ENCODE assay signal across 33 cellular contexts in the genomic region with DNA sequence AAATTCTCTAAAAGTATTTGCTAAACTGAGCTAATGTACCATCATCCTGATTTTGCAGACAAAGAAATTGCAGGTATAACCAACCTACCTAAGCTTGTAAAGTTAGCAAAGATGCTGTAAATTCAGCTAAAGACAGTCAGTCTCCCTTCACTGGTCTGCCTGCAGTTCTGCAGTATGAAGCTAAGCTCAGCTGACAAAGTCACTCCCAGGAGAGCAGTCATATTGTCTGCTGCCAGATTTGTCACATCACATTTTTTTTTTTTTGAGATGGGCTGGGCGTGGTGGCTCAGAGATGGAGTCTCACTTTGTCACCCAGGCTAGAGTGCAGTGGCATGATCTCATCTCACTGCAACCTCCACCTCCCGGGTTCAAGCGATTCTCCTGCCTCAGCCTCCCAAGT. TPM values are rescaled to one million over a fixed set of nuclear protein-coding genes. Genes with fewer than 3 reads are reported as not detected.
DNase-seq lines count a peak whose midpoint lies in the region; ATAC-seq, FAIRE-seq and TF ChIP-seq lines count a peak whose summit lies in the region.
"Had no signal": no experiment of that assay in that cellular context is flagged by ENCODE, and none has a peak within 500 bp of the region (broad histone marks: within the 10 kb centered on the region; RNA-seq: fewer than 3 reads in every experiment).

No MANE protein-coding gene starts in this region.

- no TSS peak for BruUV-seq in K562 (replicated peaks; lab: Mats Ljungman, UMichigan)

- in situ Hi-C loops in K562 (cut with MboI): no loop called here

- no peak for TF ChIP-seq EP300 in K562 (IDR thresholded peaks at IDR 0.05; ENCODE audit: low read length)

- FAIRE-seq in K562 (lab: Jason Lieb, UNC): no peak
- FAIRE-seq in HTR-8/SVneo (lab: Jason Lieb, UNC): no peak
- FAIRE-seq: A549, colon, G401.6, H1, TTC549 had no signal

- no peaks in the 10 kb centered on the region for H3K36me3 ChIP-seq in K562 (ENCODE audit: control insufficient read depth, insufficient read depth, low read length)
- H3K36me3 ChIP-seq: left ventricle myocardium inferior, neutrophil, prostate gland, sigmoid colon, vagina had no signal

- no peak for TF ChIP-seq POLR2A in K562 (conservative IDR thresholded peaks at IDR 0.05)

- no peak overlapping the region for H3K4me2 ChIP-seq in K562 (ENCODE audit: insufficient read depth, low read length)
- H3K4me2 ChIP-seq: A549 had no signal

- H3K9ac ChIP-seq in K562 (ENCODE audit: insufficient read depth in 1 of 2, low read depth in 2 of 2, low read length in 2 of 2): no peak overlapping the region

- H4K20me1 ChIP-seq in K562 (replicated peaks; ENCODE audit: control insufficient read depth, insufficient read depth, low read length): no peaks in the 10 kb centered on the region

- intact Hi-C loops in K562 (cut with micrococcal nuclease) (no loop called here), left colon (cut with DNase I, micrococcal nuclease) (no loop called here)

- no peak overlapping the region for H3K27ac ChIP-seq in K562 (ENCODE audit: extremely low read depth, low read depth, low read length)
- H3K27ac ChIP-seq: left ventricle myocardium inferior, neutrophil, sigmoid colon, testis, vagina had no signal

- TF ChIP-seq RAD21 in K562 (CRISPR knock-in tag; conservative IDR thresholded peaks at IDR 0.05 in 1 of 2, IDR thresholded peaks at IDR 0.05 in 1 of 2): no peak

- no peaks in the 10 kb centered on the region for H3K27me3 ChIP-seq in K562 (ENCODE audit: control insufficient read depth in 2 of 2, insufficient read depth in 2 of 2, low read length in 2 of 2)
- H3K27me3 ChIP-seq: neutrophil, sigmoid colon, testis, vagina had no signal

- no peak overlapping the region for H2AFZ ChIP-seq in K562 (ENCODE audit: low read depth, low read length)

- no peaks in the 10 kb centered on the region for H3K79me2 ChIP-seq in K562 (ENCODE audit: control insufficient read depth, insufficient read depth, low read length)

- no peak for TF ChIP-seq CTCF in K562 (IDR thresholded peaks at IDR 0.05 in 2 of 3, conservative IDR thresholded peaks at IDR 0.05 in 1 of 3; ENCODE audit: insufficient read depth in 2 of 3, low read depth in 1 of 3, low read length in 3 of 3)

- WGBS in K562 (ENCODE audit: insufficient coverage, low coverage, missing lambda C conversion rate): 80% methylated on average over 3 of the region's 3 CpGs

- peaks cover 3 to 14% of the 10 kb centered on the region in 2 experiments; a peak in 3 of 5 replicates for H3K4me1 ChIP-seq in K562 (replicated peaks in 1 of 2; ENCODE audit: control insufficient read depth in 2 of 2, insufficient read depth in 2 of 2, low read length in 2 of 2)
- H3K4me1 ChIP-seq: left ventricle myocardium inferior, prostate gland, sigmoid colon, testis, vagina had no signal

- CTCF ChIA-PET in K562 (lab: Yijun Ruan, JAX; ENCODE audit: low intra/inter-chr PET ratio): interaction anchor here (0.6 kb wide), 1 partner anchor 8 kb away, joined by 3 read pairs; no protein-coding TSS in a partner anchor

- peak; percentile 29 for ATAC-seq in K562
- peak; percentile 53 for ATAC-seq in left colon
- ATAC-seq: activated CD4-positive, CD25-positive, alpha-beta regulatory T cell treated with anti-CD3 and anti-CD28 coated beads, Interleukin-2, amount 50 U/mL, for 24 hours; activated naive CD4-positive, alpha-beta T cell treated with anti-CD3 and anti-CD28 coated beads, Interleukin-2, amount 50 U/mL, for 72 hours; effector memory CD8-positive, alpha-beta T cell had no signal

- no peak overlapping the region for H3K4me3 ChIP-seq in K562
- H3K4me3 ChIP-seq: A549, left ventricle myocardium inferior, prostate gland, sigmoid colon, testis, vagina had no signal

- POLR2A ChIA-PET in K562 (lab: Yijun Ruan, JAX): interaction anchor here (0.7 to 18.5 kb wide), 5 partner anchors 7 to 62 kb away, joined by 3 to 318 read pairs (median 4); a partner anchor contains a TSS

- DNase-seq in NCI-H82 (lab: John Stamatoyannopoulos, UW): peak; percentile 25
- no peak for DNase-seq in NCI-H82 treated with DMSO at 0.1 percent for 48 hours (lab: John Stamatoyannopoulos, UW; ENCODE audit: unreplicated experiment)
- peak in 1 of 4 experiments; percentile 14 for DNase-seq in K562 (ENCODE audit: extremely low read depth in 1 of 4, low spot score in 3 of 4)
- peak in 1 of 2 donors; percentile 41 for DNase-seq in left colon
- DNase-seq in activated CD4-positive, alpha-beta T cell treated with anti-CD3 and anti-CD28 coated beads for 1 hour: no peak
- DNase-seq in hypothalamus (lab: John Stamatoyannopoulos, UW): no peak
- no peak for DNase-seq in HTR-8/SVneo (ENCODE audit: insufficient read length, low spot score)
- DNase-seq in putamen (ENCODE audit: low spot score): no peak
- DNase-seq: activated CD4-positive, alpha-beta memory T cell treated with anti-CD3 and anti-CD28 coated beads, Interleukin-2, amount 10 ng/mL, durations not matched to agents 7 days and 5 days; activated CD8-positive, alpha-beta memory T cell treated with anti-CD3 and anti-CD28 coated beads, Interleukin-2, amount 50 U/mL, for 48 hours; CD8-positive, alpha-beta memory T cell; DMS153; effector memory CD8-positive, alpha-beta T cell; left ventricle myocardium inferior; mesendoderm; naive B cell; NCI-H1048; NCI-H524; RPMI8226; sigmoid colon; stimulated activated CD4-positive, alpha-beta T cell treated with anti-CD3 and anti-CD28 coated beads, Interleukin-15, amount 100 ng/mL, for 24 hours; stimulated activated naive CD4-positive, alpha-beta T cell; testis had no signal

- H3K9me3 ChIP-seq in K562 (replicated peaks; ENCODE audit: control insufficient read depth, insufficient read depth, low read depth, low read length): no peaks in the 10 kb centered on the region
- H3K9me3 ChIP-seq: A549, left ventricle myocardium inferior, neutrophil, prostate gland, sigmoid colon, testis, vagina had no signal

- H3K9me1 ChIP-seq in K562 (ENCODE audit: control insufficient read depth, insufficient read depth, low read length): no peaks in the 10 kb centered on the region

TF ChIP-seq in K562, 482 proteins besides CTCF, POLR2A, EP300 and RAD21 (continues in another document):
- TF ChIP-seq GABPB2 (CRISPR knock-in tag; conservative IDR thresholded peaks at IDR 0.05): no peak
- TF ChIP-seq ZNF41 (CRISPR knock-in tag; conservative IDR thresholded peaks at IDR 0.05): no peak
- TF ChIP-seq, protein P1, sequence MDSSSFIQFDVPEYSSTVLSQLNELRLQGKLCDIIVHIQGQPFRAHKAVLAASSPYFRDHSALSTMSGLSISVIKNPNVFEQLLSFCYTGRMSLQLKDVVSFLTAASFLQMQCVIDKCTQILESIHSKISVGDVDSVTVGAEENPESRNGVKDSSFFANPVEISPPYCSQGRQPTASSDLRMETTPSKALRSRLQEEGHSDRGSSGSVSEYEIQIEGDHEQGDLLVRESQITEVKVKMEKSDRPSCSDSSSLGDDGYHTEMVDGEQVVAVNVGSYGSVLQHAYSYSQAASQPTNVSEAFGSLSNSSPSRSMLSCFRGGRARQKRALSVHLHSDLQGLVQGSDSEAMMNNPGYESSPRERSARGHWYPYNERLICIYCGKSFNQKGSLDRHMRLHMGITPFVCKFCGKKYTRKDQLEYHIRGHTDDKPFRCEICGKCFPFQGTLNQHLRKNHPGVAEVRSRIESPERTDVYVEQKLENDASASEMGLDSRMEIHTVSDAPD (CRISPR knock-in tag; IDR thresholded peaks at IDR 0.05): no peak

RNA-seq across cellular contexts. Expression of a gene that starts 8.9 kb away (rescaled TPM):
- 15.9 and 61.9 TPM in 2 replicates for total RNA-seq in K562 (2011; cell fraction: chromatin; rRNA removed; ENCODE audit: low replicate concordance)
- 11.5 and 12.6 TPM in 2 replicates for total RNA-seq in K562 (2011; cell fraction: nucleolus; rRNA removed)
- 42.5 and 72.0 TPM in 2 replicates for total RNA-seq in K562 (2011; cell fraction: nucleoplasm; rRNA removed)
- total RNA-seq in K562 (2014; rRNA removed) (107 TPM in 2 replicates), K562 (2014; rRNA removed; fragmentation: Illumina TruSeq; extraction: Trizol) (197 and 229 TPM in 2 replicates), K562 (2015; rRNA removed; fragmentation: Illumina TruSeq; extraction: Trizol) (175 and 194 TPM in 2 replicates), K562 (2021) (164 and 165 TPM in 2 replicates), left colon (100 to 1,000 TPM; 216 to 220 TPM)
- polyA plus RNA-seq in K562 (2011; rRNA removed) (70.2 and 89.2 TPM in 2 replicates), K562 (2014; fragmentation: Illumina TruSeq; extraction: Trizol) (169 and 179 TPM in 2 replicates), K562 (2014; fragmentation: Nextera tagmentation; extraction: Ambion mirVana) (10 to 100 TPM; 54.5 to 67.3 TPM), K562 (2014; rRNA removed) (116 and 126 TPM in 2 replicates)
- 15.0 and 29.0 TPM in 2 replicates for polyA plus RNA-seq in K562 (2011; cell fraction: cytosol; rRNA removed)
- polyA plus RNA-seq in K562 (2011; cell fraction: nucleus; rRNA removed): 9.9 and 19.2 TPM in 2 replicates
- 117 and 148 TPM in 2 replicates for polyA plus RNA-seq in K562 (2012)
- 92.8 and 128 TPM in 2 replicates for polyA minus RNA-seq in K562 (2011; rRNA and poly(A)+ RNA removed)
- polyA minus RNA-seq in K562 (2011; cell fraction: cytosol; rRNA and poly(A)+ RNA removed): 72.8 and 77.2 TPM in 2 replicates
- 10.1 and 20.4 TPM in 2 replicates for polyA minus RNA-seq in K562 (2011; cell fraction: nucleus; rRNA and poly(A)+ RNA removed)

RNA-seq across cellular contexts. Expression of a gene that starts 10.7 kb away (rescaled TPM):
- 163 and 354 TPM in 2 replicates for total RNA-seq in K562 (2011; cell fraction: chromatin; rRNA removed; ENCODE audit: low replicate concordance)
- total RNA-seq in K562 (2011; cell fraction: nucleolus; rRNA removed): 63.7 and 103 TPM in 2 replicates
- 154 and 164 TPM in 2 replicates for total RNA-seq in K562 (2011; cell fraction: nucleoplasm; rRNA removed)
- total RNA-seq in K562 (2014; rRNA removed) (28.8 and 35.7 TPM in 2 replicates), K562 (2014; rRNA removed; fragmentation: Illumina TruSeq; extraction: Trizol) (56.8 and 67.8 TPM in 2 replicates), K562 (2015; rRNA removed; fragmentation: Illumina TruSeq; extraction: Trizol) (49.7 and 52.0 TPM in 2 replicates), K562 (2021) (39.6 and 41.1 TPM in 2 replicates), left colon (10 to 100 TPM in 1 of 2 donors, 1 to 10 TPM in 1; 4.7 to 10.7 TPM)
- polyA plus RNA-seq in K562 (2011; rRNA removed) (75.0 and 77.4 TPM in 2 replicates), K562 (2014; fragmentation: Illumina TruSeq; extraction: Trizol) (43.4 and 48.1 TPM in 2 replicates), K562 (2014; fragmentation: Nextera tagmentation; extraction: Ambion mirVana) (10 to 100 TPM; 10.5 to 17.5 TPM), K562 (2014; rRNA removed) (31.3 and 33.8 TPM in 2 replicates)
- 22.5 and 40.5 TPM in 2 replicates for polyA plus RNA-seq in K562 (2011; cell fraction: cytosol; rRNA removed)
- polyA plus RNA-seq in K562 (2011; cell fraction: nucleus; rRNA removed): 48.5 and 62.6 TPM in 2 replicates
- polyA plus RNA-seq in K562 (2012): 22.3 TPM in 2 replicates
- 223 and 224 TPM in 2 replicates for polyA minus RNA-seq in K562 (2011; rRNA and poly(A)+ RNA removed)
- 33.9 and 37.2 TPM in 2 replicates for polyA minus RNA-seq in K562 (2011; cell fraction: cytosol; rRNA and poly(A)+ RNA removed)
- polyA minus RNA-seq in K562 (2011; cell fraction: nucleus; rRNA and poly(A)+ RNA removed): 34.7 and 68.2 TPM in 2 replicates
